In genomic region chr1:38487398-38487797, GRCh38 we compare ENCODE assay signal across 20 cellular contexts.
DNase-seq lines count a peak whose midpoint lies in the region; ATAC-seq, FAIRE-seq and TF ChIP-seq lines count a peak whose summit lies in the region.
"Had no signal": no experiment of that assay in that cellular context is flagged by ENCODE, and none has a peak within 500 bp of the region (broad histone marks: within the 10 kb centered on the region; RNA-seq: fewer than 3 reads in every experiment).

No MANE protein-coding gene starts in this region.

- H3K27me3 Mint-ChIP-seq in GM23338 (ENCODE audit: insufficient read depth, low read depth, poor library complexity) = peaks cover 14% of the 10 kb centered on the region
- no peaks in the 10 kb centered on the region for H3K27me3 Mint-ChIP-seq in neural crest cell (ENCODE audit: low read depth)

- no peak overlapping the region for H2AK5ac ChIP-seq in H1 (ENCODE audit: low read depth, low read length)

- H2BK12ac ChIP-seq in H1 (ENCODE audit: low read depth, low read length) = peak overlapping the region; percentile 81; the same call in 1 of the 2 replicates

- intact Hi-C loops in upper lobe of right lung (cut with DNase I) = no loop called here

- FAIRE-seq in H1 (lab: Jason Lieb, UNC) = no peak
- FAIRE-seq: A204.1, D721Med, G401.6, GM12891, GM19239, HepG2 had no signal

- TF ChIP-seq EP300 in H1 (IDR thresholded peaks at IDR 0.05; ENCODE audit: borderline replicate concordance in 1 of 2, low read depth in 2 of 2, low read length in 2 of 2) = no peak

- peaks cover 2% of the 10 kb centered on the region; the same call in 1 of the 2 replicates for H3K23me2 ChIP-seq in H1 (ENCODE audit: low read depth, low read length)

- H2BK15ac ChIP-seq in H1 (ENCODE audit: low read length) = peak overlapping the region; percentile 88; the same call in 1 of the 2 replicates

- peaks cover 7% of the 10 kb centered on the region for H3K9me2 ChIP-seq in GM23338 (ENCODE audit: insufficient read depth)

- TF ChIP-seq POLR2A in H1 (IDR thresholded peaks at IDR 0.05; ENCODE audit: control extremely low read depth in 1 of 2, low read depth in 2 of 2, low read length in 2 of 2) = no peak

- no peak for TF ChIP-seq CTCF in GM23338 (conservative IDR thresholded peaks at IDR 0.05; ENCODE audit: low read depth in 2 of 2)
- no peak for TF ChIP-seq CTCF in H1 (IDR thresholded peaks at IDR 0.05; ENCODE audit: control extremely low read depth in 1 of 3, insufficient read depth in 1 of 3, low read depth in 1 of 3, low read length in 3 of 3)
- no peak for TF ChIP-seq CTCF in neural crest cell (conservative IDR thresholded peaks at IDR 0.05)
- no peak for TF ChIP-seq CTCF in upper lobe of right lung (IDR thresholded peaks at IDR 0.05)
- TF ChIP-seq CTCF in smooth muscle cell (IDR thresholded peaks at IDR 0.05; ENCODE audit: borderline replicate concordance, insufficient read depth, poor library complexity, severe bottlenecking) = no peak

- H3K4me3 Mint-ChIP-seq in GM23338 (no peak overlapping the region), neural crest cell (peak overlapping the region; percentile 7)
- H3K4me3 Mint-ChIP-seq: CD4-positive, alpha-beta T cell; H9; IgD-negative memory B cell had no signal

- no peak overlapping the region for H3K9ac ChIP-seq in H1 (replicated peaks in 1 of 4; ENCODE audit: extremely low read depth in 1 of 4, low read depth in 3 of 4, low read length in 3 of 4)
- H3K9ac ChIP-seq in smooth muscle cell (ENCODE audit: low read depth) = no peak overlapping the region

- H3F3A ChIP-seq in GM23338 (replicated peaks; ENCODE audit: low read depth) = no peaks in the 10 kb centered on the region; the same call in 1 of the 2 replicates
- no peaks in the 10 kb centered on the region for H3F3A ChIP-seq in smooth muscle cell (ENCODE audit: low read depth)

- H2AFZ ChIP-seq in GM23338 (peak overlapping the region; percentile 43; the same call in 1 of the 2 replicates), H1 (ENCODE audit: low read length) (no peak overlapping the region), smooth muscle cell (ENCODE audit: low read depth) (no peak overlapping the region)

- no peak overlapping the region for H3K27ac ChIP-seq in GM23338 (ENCODE audit: low read depth)
- no peak overlapping the region for H3K27ac ChIP-seq in H1 (ENCODE audit: low read depth, low read length)
- H3K27ac ChIP-seq in upper lobe of right lung = no peak overlapping the region
- no peak overlapping the region for H3K27ac ChIP-seq in smooth muscle cell (ENCODE audit: low read depth)
- H3K27ac ChIP-seq: C4-2B had no signal

- no peak overlapping the region for H4K8ac ChIP-seq in H1 (ENCODE audit: extremely low read depth, insufficient read depth, low read length)

- H3K9me3 Mint-ChIP-seq in GM23338 (peaks cover 7% of the 10 kb centered on the region; the same call in 1 of the 3 replicates), neural crest cell (peaks cover 2% of the 10 kb centered on the region)
- H3K9me3 Mint-ChIP-seq in activated naive CD4-positive, alpha-beta T cell treated with anti-CD3 and anti-CD28 coated beads, Interleukin-2, amount 50 U/mL, for 72 hours = no peaks in the 10 kb centered on the region
- H3K9me3 Mint-ChIP-seq: CD4-positive, alpha-beta T cell had no signal

- no peak overlapping the region for H3K4ac ChIP-seq in H1 (replicated peaks; ENCODE audit: insufficient read length, low read depth, low read length)

- CTCF ChIA-PET in H1 (lab: Charles Lee; ENCODE audit: partially characterized antibody) = interaction anchor here (1.1 to 1.9 kb wide), 4 partner anchors 10 to 31 kb away, joined by 3 to 7 read pairs (median 4); no protein-coding TSS in a partner anchor

- no peak for TF ChIP-seq RAD21 in H1 (IDR thresholded peaks at IDR 0.05 in 1 of 2, conservative IDR thresholded peaks at IDR 0.05 in 1 of 2; ENCODE audit: low read depth in 2 of 2, low read length in 2 of 2)

- H2BK120ac ChIP-seq in H1 (replicated peaks; ENCODE audit: low read depth, low read length) = no peak overlapping the region

- H3K36me3 ChIP-seq in GM23338 (ENCODE audit: insufficient read depth) (no peaks in the 10 kb centered on the region), H1 (ENCODE audit: control insufficient read depth in 2 of 4, insufficient read depth in 4 of 4, low read length in 3 of 4) (no peaks in the 10 kb centered on the region), upper lobe of right lung (no peaks in the 10 kb centered on the region), smooth muscle cell (ENCODE audit: low read depth) (no peaks in the 10 kb centered on the region)

- H3K79me2 ChIP-seq in GM23338 (replicated peaks; ENCODE audit: insufficient read depth) = no peaks in the 10 kb centered on the region
- no peaks in the 10 kb centered on the region for H3K79me2 ChIP-seq in H1 (ENCODE audit: control insufficient read depth in 1 of 2, insufficient read depth in 2 of 2, low read length in 2 of 2)
- no peaks in the 10 kb centered on the region for H3K79me2 ChIP-seq in smooth muscle cell (ENCODE audit: low read depth)

- H3K27ac Mint-ChIP-seq in GM23338 (no peak overlapping the region), neural crest cell (ENCODE audit: unreplicated experiment) (no peak overlapping the region)
- H3K27ac Mint-ChIP-seq in activated naive CD4-positive, alpha-beta T cell treated with anti-CD3 and anti-CD28 coated beads, Interleukin-2, amount 50 U/mL, for 72 hours = no peak overlapping the region
- H3K27ac Mint-ChIP-seq: CD4-positive, alpha-beta T cell; H9; IgD-negative memory B cell had no signal

- H2BK20ac ChIP-seq in H1 (ENCODE audit: low read length) = peak overlapping the region; percentile 91

- no peak overlapping the region for H3K56ac ChIP-seq in H1 (replicated peaks; ENCODE audit: insufficient read length, low read depth, low read length)

- H4K91ac ChIP-seq in H1 (replicated peaks; ENCODE audit: insufficient read length, low read length) = peak overlapping the region; percentile 94

- no peak for DNase-seq in GM23338 (ENCODE audit: low spot score)
- DNase-seq in H1 (ENCODE audit: low read depth in 1 of 2, low spot score in 2 of 2) = no peak
- no peak for DNase-seq in neural crest cell (ENCODE audit: low read depth, low spot score)
- DNase-seq in upper lobe of right lung = no peak
- DNase-seq in KG1 (lab: John Stamatoyannopoulos, UW) = no peak
- no peak for DNase-seq in activated naive CD4-positive, alpha-beta T cell treated with anti-CD3 and anti-CD28 coated beads, Interleukin-2, amount 50 U/mL, for 72 hours (ENCODE audit: low spot score in 2 of 2)
- DNase-seq in smooth muscle cell (lab: John Stamatoyannopoulos, UW; ENCODE audit: unreplicated experiment) = no peak
- DNase-seq: AML-193; Caco-2; CD4-positive, alpha-beta T cell; GOT3; H9 had no signal

- no peak overlapping the region for H3K23ac ChIP-seq in H1 (ENCODE audit: insufficient read length)

- ATAC-seq in GM23338 = no peak
- ATAC-seq in upper lobe of right lung = peak; percentile 48
- ATAC-seq in activated naive CD4-positive, alpha-beta T cell treated with anti-CD3 and anti-CD28 coated beads, Interleukin-2, amount 50 U/mL, for 72 hours = no peak
- ATAC-seq: HepG2 had no signal

- H3K4me1 ChIP-seq in GM23338 (ENCODE audit: insufficient read depth) (peaks cover 35% of the 10 kb centered on the region), H1 (replicated peaks in 1 of 4; ENCODE audit: control insufficient read depth in 3 of 4, insufficient read depth in 4 of 4, low read length in 3 of 4) (peaks cover 3 to 15% (median 4%) of the 10 kb centered on the region in 4 experiments; a peak in 5 of 7 replicates), upper lobe of right lung (no peaks in the 10 kb centered on the region), smooth muscle cell (ENCODE audit: low read depth) (peaks cover 23% of the 10 kb centered on the region)
- H3K4me1 ChIP-seq: Caco-2 had no signal

- 96% methylated on average over 16 of the region's 16 CpGs; no CpG with 5 or more reads in 1 of the 2 experiments for WGBS in H1 (ENCODE audit: extremely low coverage in 1 of 2, insufficient coverage in 1 of 2, insufficient read length in 1 of 2, insufficient replicate concordance in 2 of 2, low coverage in 1 of 2, low lambda C conversion rate in 2 of 2, missing lambda C conversion rate in 1 of 2), 2 experiments
- 90% methylated on average over 16 of the region's 16 CpGs for WGBS in smooth muscle cell (ENCODE audit: low lambda C conversion rate)

- peaks cover 7% of the 10 kb centered on the region; the same call in 1 of the 3 replicates for H3K36me3 Mint-ChIP-seq in GM23338 (ENCODE audit: low read depth)
- no peaks in the 10 kb centered on the region for H3K36me3 Mint-ChIP-seq in neural crest cell (ENCODE audit: low read depth)
- H3K36me3 Mint-ChIP-seq in activated naive CD4-positive, alpha-beta T cell treated with anti-CD3 and anti-CD28 coated beads, Interleukin-2, amount 50 U/mL, for 72 hours = no peaks in the 10 kb centered on the region

- H3K14ac ChIP-seq in H1 (ENCODE audit: insufficient read length) = no peak overlapping the region

- H3K9me3 ChIP-seq in H1 (ENCODE audit: insufficient read depth in 2 of 2, low read depth in 1 of 2, low read length in 1 of 2) (no peaks in the 10 kb centered on the region), upper lobe of right lung (no peaks in the 10 kb centered on the region), smooth muscle cell (replicated peaks; ENCODE audit: low read depth) (no peaks in the 10 kb centered on the region)
- H3K9me3 ChIP-seq: Caco-2 had no signal

- H3K79me1 ChIP-seq in H1 (ENCODE audit: low read depth, low read length) = no peaks in the 10 kb centered on the region

- H3K27me3 ChIP-seq in GM23338 (ENCODE audit: insufficient read depth) = no peaks in the 10 kb centered on the region
- H3K27me3 ChIP-seq in H1 (replicated peaks in 1 of 4; ENCODE audit: control insufficient read depth in 3 of 4, extremely low read depth in 1 of 4, insufficient read depth in 3 of 4, low read length in 3 of 4) = no peaks in the 10 kb centered on the region; a peak in 2 of 7 replicates
- no peaks in the 10 kb centered on the region for H3K27me3 ChIP-seq in upper lobe of right lung
- peaks cover 24% of the 10 kb centered on the region for H3K27me3 ChIP-seq in smooth muscle cell (ENCODE audit: low read depth)

- H2BK5ac ChIP-seq in H1 (ENCODE audit: low read depth, low read length) = no peak overlapping the region

- H3K4me3 ChIP-seq in GM23338 (no peak overlapping the region), H1 (ENCODE audit: extremely low read depth in 1 of 4, insufficient read depth in 2 of 4, low read depth in 3 of 4, low read length in 4 of 4) (no peak overlapping the region), upper lobe of right lung (no peak overlapping the region), smooth muscle cell (no peak overlapping the region)

- H3K4me1 Mint-ChIP-seq in GM23338 (peaks cover 55% of the 10 kb centered on the region), neural crest cell (peaks cover 56% of the 10 kb centered on the region)

- H4K5ac ChIP-seq in H1 (ENCODE audit: insufficient read length, low read depth, low read length) = no peak overlapping the region

- no peak overlapping the region for H3K18ac ChIP-seq in H1 (ENCODE audit: extremely low read depth, low read length)

- POLR2A ChIA-PET in H1 (lab: Charles Lee; ENCODE audit: partially characterized antibody) = interaction anchor here (0.6 to 1.5 kb wide), 5 partner anchors 35 to 55 kb away, joined by 3 to 5 read pairs (median 3); no protein-coding TSS in a partner anchor

- H4K20me1 ChIP-seq in GM23338 (replicated peaks; ENCODE audit: insufficient read depth) (no peaks in the 10 kb centered on the region), H1 (replicated peaks in 1 of 2; ENCODE audit: control insufficient read depth in 1 of 2, insufficient read depth in 2 of 2, low read length in 2 of 2) (no peaks in the 10 kb centered on the region), smooth muscle cell (ENCODE audit: low read depth) (no peaks in the 10 kb centered on the region)

- H3K4me2 ChIP-seq in GM23338 (no peak overlapping the region), H1 (ENCODE audit: insufficient read depth in 1 of 2, low read depth in 2 of 2, low read length in 2 of 2) (no peak overlapping the region), smooth muscle cell (no peak overlapping the region)
